ENCODE assay signal across 8 cellular contexts in genomic region chr11:9601041-9601875, GRCh38. TPM values are rescaled to one million over a fixed set of nuclear protein-coding genes. Genes with fewer than 3 reads are reported as not detected.
A peak's percentile ranks its signal among the peaks of the same experiment; 100 is the strongest.
DNase-seq lines count a peak whose midpoint lies in the region; ATAC-seq and TF ChIP-seq lines count a peak whose summit lies in the region.

No MANE protein-coding gene starts in this region.

- peak overlapping the region in 1 of 12 donors; percentile 44 for H3K4me3 ChIP-seq in heart left ventricle

- peak overlapping the region in 5 of 12 donors; percentile 4 to 92 (median 39) for H3K27ac ChIP-seq in heart left ventricle

- peaks cover 0 to 11% (median 4%) of the 10 kb centered on the region in 12 donors for H3K4me1 ChIP-seq in heart left ventricle

- peak; percentile 90 for DNase-seq in NOMO-1 treated with DMSO at 0.1 percent for 48 hours (lab: John Stamatoyannopoulos, UW; ENCODE audit: unreplicated experiment)
- DNase-seq in activated T-cell treated with anti-CD3 and anti-CD28 coated beads for 48 hours (ENCODE audit: low read depth), result peak; percentile 58
- peak in 4 of 5 donors; percentile 19 to 42 (median 30) for DNase-seq in heart left ventricle
- DNase-seq in stimulated activated CD4-positive, alpha-beta T cell treated with anti-CD3 and anti-CD28 coated beads, Interleukin-15, amount 100 ng/mL, for 48 hours (ENCODE audit: low read depth in 2 of 2), result peak; percentile 51 to 63
- DNase-seq in superior temporal gyrus (ENCODE audit: extremely low spot score), result no peak
- no peak for DNase-seq in kidney glomerular epithelial cell (lab: John Stamatoyannopoulos, UW)

- no peaks in the 10 kb centered on the region for H3K27me3 ChIP-seq in heart left ventricle

- TF ChIP-seq POLR2A in heart left ventricle (IDR thresholded peaks at IDR 0.05), result no peak

- no peaks in the 10 kb centered on the region for H3K36me3 ChIP-seq in heart left ventricle

- intact Hi-C loops in heart left ventricle (cut with DNase I), result loop anchor here in 2 of 10 donors (10.0 kb wide), 1 partner anchor 66 kb away; no protein-coding TSS in a partner anchor

- H3K9me3 ChIP-seq in heart left ventricle, result no peaks in the 10 kb centered on the region

- no peak for TF ChIP-seq CTCF in heart left ventricle (IDR thresholded peaks at IDR 0.05)

- peak; percentile 82 for ATAC-seq in GM18867 (IDR thresholded peaks at IDR 0.05; ENCODE audit: unreplicated experiment)
- peak; percentile 76 for ATAC-seq in HG02763 (IDR thresholded peaks at IDR 0.05; ENCODE audit: unreplicated experiment)
- ATAC-seq in heart left ventricle, result peak in 3 of 4 donors; percentile 65 to 73 (median 73)

- 42 to 62% (median 50%) methylated on average over 6 to 7 of the region's 7 CpGs for WGBS in heart left ventricle, 4 donors

RNA-seq across cellular contexts. Expression of gene WEE1, which starts 27.8 kb away (rescaled TPM):
- total RNA-seq in heart left ventricle, result 10 to 100 TPM; 33.0 to 89.2 (median 68.7) TPM
- 10 to 100 TPM; 14.5 to 49.2 TPM for polyA plus RNA-seq in heart left ventricle

Comparison
In these comparisons a context has a peak if more than half of its experiments do, and no peak if none do; other contexts are left out.
1. DNase-seq: peak in NOMO-1 treated with DMSO at 0.1 percent for 48 hours (single experiment), activated T-cell treated with anti-CD3 and anti-CD28 coated beads for 48 hours (single experiment), heart left ventricle (4 of 5) and stimulated activated CD4-positive, alpha-beta T cell treated with anti-CD3 and anti-CD28 coated beads, Interleukin-15, amount 100 ng/mL, for 48 hours (2 of 2); none in superior temporal gyrus (single experiment) and kidney glomerular epithelial cell (single experiment).
2. Peak in every context shown above with its lines, with median percentiles within 50 percentile points of each other: ATAC-seq.